In genomic region chr2:62410015-62410453, GRCh38 we compare ENCODE assay signal across 8 cellular contexts.
DNase-seq lines count a peak whose midpoint lies in the region; ATAC-seq and TF ChIP-seq lines count a peak whose summit lies in the region.

No MANE protein-coding gene starts in this region.

- ATAC-seq in heart left ventricle (peak in 3 of 4 donors; percentile 24 to 34 (median 33)), Right ventricle myocardium inferior (no peak), T-helper 17 cell (no peak)

- no peaks in the 10 kb centered on the region for H3K9me3 Mint-ChIP-seq in activated naive CD4-positive, alpha-beta T cell treated with anti-CD3 and anti-CD28 coated beads, Interleukin-2, amount 10 ng/mL, durations not matched to agents 7 days and 5 days

- H3K36me3 ChIP-seq in heart left ventricle (no peaks in the 10 kb centered on the region), tibial artery (no peaks in the 10 kb centered on the region)

- H3K36me3 Mint-ChIP-seq in activated naive CD4-positive, alpha-beta T cell treated with anti-CD3 and anti-CD28 coated beads, Interleukin-2, amount 10 ng/mL, durations not matched to agents 7 days and 5 days = no peaks in the 10 kb centered on the region
- H3K36me3 Mint-ChIP-seq in T-helper 17 cell (ENCODE audit: low read depth) = no peaks in the 10 kb centered on the region

- DNase-seq in heart left ventricle (no peak), Right ventricle myocardium inferior (ENCODE audit: missing footprints) (no peak), SW480 (ENCODE audit: low spot score) (peak; percentile 62), foreskin melanocyte (peak; percentile 34), tibial artery (no peak), HPDE6-E6E7 (ENCODE audit: extremely low spot score) (no peak), T-helper 17 cell (no peak)
- DNase-seq in activated naive CD4-positive, alpha-beta T cell treated with anti-CD3 and anti-CD28 coated beads, Interleukin-2, amount 10 ng/mL, durations not matched to agents 7 days and 5 days = no peak

- peaks cover 9% of the 10 kb centered on the region for H3K4me1 Mint-ChIP-seq in activated naive CD4-positive, alpha-beta T cell treated with anti-CD3 and anti-CD28 coated beads, Interleukin-2, amount 10 ng/mL, durations not matched to agents 7 days and 5 days
- peaks cover 8% of the 10 kb centered on the region for H3K4me1 Mint-ChIP-seq in T-helper 17 cell

- TF ChIP-seq POLR2A in heart left ventricle (IDR thresholded peaks at IDR 0.05) = no peak

- peak in 9 of 12 donors; percentile 21 to 61 (median 37) for TF ChIP-seq CTCF in heart left ventricle (IDR thresholded peaks at IDR 0.05)
- TF ChIP-seq CTCF in tibial artery (IDR thresholded peaks at IDR 0.05) = no peak

- no peak overlapping the region for H3K27ac Mint-ChIP-seq in activated naive CD4-positive, alpha-beta T cell treated with anti-CD3 and anti-CD28 coated beads, Interleukin-2, amount 10 ng/mL, durations not matched to agents 7 days and 5 days
- H3K27ac Mint-ChIP-seq in T-helper 17 cell = no peak overlapping the region

- H3K4me3 ChIP-seq in heart left ventricle (no peak overlapping the region), tibial artery (no peak overlapping the region)

- CTCF ChIA-PET in activated naive CD4-positive, alpha-beta T cell treated with anti-CD3 and anti-CD28 coated beads, Interleukin-2, amount 10 ng/mL, durations not matched to agents 7 days and 5 days (lab: Charles Lee) = interaction anchor here (0.8 to 7.9 kb wide), 4 partner anchors 409 to 493 kb away, joined by 3 to 74 read pairs (median 4); no protein-coding TSS in a partner anchor

- H3K27me3 Mint-ChIP-seq in activated naive CD4-positive, alpha-beta T cell treated with anti-CD3 and anti-CD28 coated beads, Interleukin-2, amount 10 ng/mL, durations not matched to agents 7 days and 5 days = peaks cover 6% of the 10 kb centered on the region
- peaks cover under 1% of the 10 kb centered on the region for H3K27me3 Mint-ChIP-seq in T-helper 17 cell

- 72 to 82% (median 80%) methylated on average over 9 of the region's 9 CpGs for WGBS in heart left ventricle, 4 donors

- intact Hi-C loops in heart left ventricle (cut with DNase I) = loop anchor here (1.0 to 10.0 kb wide), 14 partner anchors 113 to 493 kb away; partner anchors contain the start of gene B3GNT2 (in 5 of the 10)
- intact Hi-C loops in Right ventricle myocardium inferior (cut with DNase I) = loop anchor here (5.0 kb wide), 2 partner anchors 193 to 213 kb away; partner anchors contain the start of gene B3GNT2
- intact Hi-C loops in tibial artery (cut with DNase I; ENCODE audit: low total_unique reads) = loop anchor here (5.0 kb wide), 1 partner anchor 418 kb away; no protein-coding TSS in a partner anchor

- H3K9me3 ChIP-seq in heart left ventricle (no peaks in the 10 kb centered on the region), tibial artery (no peaks in the 10 kb centered on the region), T-helper 17 cell (ENCODE audit: control insufficient read depth, low read length, poor library complexity, severe bottlenecking) (no peaks in the 10 kb centered on the region)

- H3K27me3 ChIP-seq in heart left ventricle = no peaks in the 10 kb centered on the region
- H3K27me3 ChIP-seq in tibial artery = no peaks in the 10 kb centered on the region

- peaks cover 5 to 47% (median 34%) of the 10 kb centered on the region in 12 donors for H3K4me1 ChIP-seq in heart left ventricle
- peaks cover 0 to 31% (median 17%) of the 10 kb centered on the region in 4 donors for H3K4me1 ChIP-seq in tibial artery

- no peak overlapping the region for H3K4me3 Mint-ChIP-seq in activated naive CD4-positive, alpha-beta T cell treated with anti-CD3 and anti-CD28 coated beads, Interleukin-2, amount 10 ng/mL, durations not matched to agents 7 days and 5 days
- no peak overlapping the region for H3K4me3 Mint-ChIP-seq in T-helper 17 cell

- H3K27ac ChIP-seq in heart left ventricle (peak overlapping the region in 6 of 12 donors; percentile 11 to 84 (median 78)), tibial artery (peak overlapping the region; percentile 78 to 83)

Comparison
In these comparisons a context has a peak if more than half of its experiments do, and no peak if none do; other contexts are left out.
1. ATAC-seq: peak in heart left ventricle (3 of 4); none in Right ventricle myocardium inferior (single experiment) and T-helper 17 cell (single experiment).
2. DNase-seq: peak in SW480 (single experiment) and foreskin melanocyte (single experiment); none in heart left ventricle (0 of 5), Right ventricle myocardium inferior (single experiment), tibial artery (0 of 2), HPDE6-E6E7 (single experiment), activated naive CD4-positive, alpha-beta T cell treated with anti-CD3 and anti-CD28 coated beads, Interleukin-2, amount 10 ng/mL, durations not matched to agents 7 days and 5 days (single experiment) and T-helper 17 cell (0 of 3).
3. CTCF ChIP-seq: peak in heart left ventricle (9 of 12); none in tibial artery (0 of 2).